10 cellular contexts compared by ENCODE assay signal in genomic region chr16:30416624-30417298, GRCh38. TPM values are rescaled to one million over a fixed set of nuclear protein-coding genes. Genes with fewer than 3 reads are reported as not detected.
DNase-seq lines count a peak whose midpoint lies in the region; ATAC-seq and TF ChIP-seq lines count a peak whose summit lies in the region.
"Had no signal": no experiment of that assay in that cellular context is flagged by ENCODE, and none has a peak within 500 bp of the region (broad histone marks: within the 10 kb centered on the region; RNA-seq: fewer than 3 reads in every experiment).

No MANE protein-coding gene starts in this region.

- peaks cover 13% of the 10 kb centered on the region for H3K36me3 Mint-ChIP-seq in neural crest cell (ENCODE audit: low read depth)

- no peak for DNase-seq in Karpas-422
- DNase-seq in effector memory CD4-positive, alpha-beta T cell: no peak
- no peak for DNase-seq in neural crest cell (ENCODE audit: low read depth, low spot score)
- DNase-seq in EL: no peak
- DNase-seq in NCI-H146 treated with DMSO at 0.1 percent for 48 hours (lab: John Stamatoyannopoulos, UW; ENCODE audit: unreplicated experiment): no peak
- DNase-seq: RPMI8226 had no signal

- TF ChIP-seq CTCF in neural crest cell (conservative IDR thresholded peaks at IDR 0.05): no peak

- H3K4me1 ChIP-seq in BLaER1 treated with 17β-estradiol and CSF1 and Interleukin-3, amounts not matched to agents 10 nM and 100 nM: peaks cover 27 to 52% (median 42%) of the 10 kb centered on the region in 10 experiments
- H3K4me1 ChIP-seq in Karpas-422 (ENCODE audit: low read length): peaks cover 32% of the 10 kb centered on the region
- peaks cover 10% of the 10 kb centered on the region for H3K4me1 ChIP-seq in effector memory CD4-positive, alpha-beta T cell (ENCODE audit: control insufficient read depth, insufficient read depth, low read length, poor library complexity, severe bottlenecking)

- no peaks in the 10 kb centered on the region for H3K9me3 Mint-ChIP-seq in neural crest cell

- H3K9me2 ChIP-seq in Karpas-422 (replicated peaks; ENCODE audit: insufficient read depth, low read length): no peaks in the 10 kb centered on the region

- peak overlapping the region; percentile 91 to 97 (median 95) for H3K4me2 ChIP-seq in BLaER1 treated with 17β-estradiol and CSF1 and Interleukin-3, amounts not matched to agents 10 nM and 100 nM
- H3K4me2 ChIP-seq in Karpas-422 (ENCODE audit: low read depth, low read length, poor library complexity, severe bottlenecking): peak overlapping the region; percentile 88

- no peaks in the 10 kb centered on the region for H3K27me3 Mint-ChIP-seq in neural crest cell (ENCODE audit: low read depth)

- no peaks in the 10 kb centered on the region for H3K27me3 ChIP-seq in BLaER1 treated with 17β-estradiol and CSF1 and Interleukin-3, amounts not matched to agents 10 nM and 100 nM
- H3K27me3 ChIP-seq in Karpas-422 (ENCODE audit: low read length): no peaks in the 10 kb centered on the region
- no peaks in the 10 kb centered on the region for H3K27me3 ChIP-seq in effector memory CD4-positive, alpha-beta T cell (replicated peaks; ENCODE audit: control insufficient read depth, insufficient read depth, low read length, poor library complexity, severe bottlenecking)
- H3K27me3 ChIP-seq: ascending aorta had no signal

- no peak for ATAC-seq in HG02763 (IDR thresholded peaks at IDR 0.05; ENCODE audit: unreplicated experiment)
- no peak for ATAC-seq in HG03565 (IDR thresholded peaks at IDR 0.05; ENCODE audit: unreplicated experiment)

- H4K20me1 ChIP-seq in BLaER1 treated with 17β-estradiol and CSF1 and Interleukin-3, amounts not matched to agents 10 nM and 100 nM: peaks cover 0 to 95% (median 66%) of the 10 kb centered on the region in 11 experiments; a peak in 17 of 22 replicates
- no peaks in the 10 kb centered on the region for H4K20me1 ChIP-seq in Karpas-422 (ENCODE audit: insufficient read depth, low read depth, low read length)

- H3K4me1 Mint-ChIP-seq in neural crest cell: peaks cover 26% of the 10 kb centered on the region

- H3K27ac Mint-ChIP-seq in neural crest cell (ENCODE audit: unreplicated experiment): no peak overlapping the region

- H3K4me3 Mint-ChIP-seq in neural crest cell: peak overlapping the region; percentile 25

- peak overlapping the region; percentile 67 to 82 (median 78); a peak in 19 of 22 replicates for H3K9ac ChIP-seq in BLaER1 treated with 17β-estradiol and CSF1 and Interleukin-3, amounts not matched to agents 10 nM and 100 nM
- H3K9ac ChIP-seq in Karpas-422 (ENCODE audit: low read length): peak overlapping the region; percentile 71

- no peak overlapping the region for H2AFZ ChIP-seq in Karpas-422 (ENCODE audit: low read length)

- 0 out of 22 replicates have a peak overlapping the region, but pooled peaks of 1 of the 11 experiments have one; percentile 70 for H3K27ac ChIP-seq in BLaER1 treated with 17β-estradiol and CSF1 and Interleukin-3, amounts not matched to agents 10 nM and 100 nM
- peak overlapping the region; percentile 50 for H3K27ac ChIP-seq in Karpas-422 (ENCODE audit: low read length)
- H3K27ac ChIP-seq in effector memory CD4-positive, alpha-beta T cell (ENCODE audit: insufficient read depth, low read length, poor library complexity, severe bottlenecking): peak overlapping the region; percentile 68

- H3K79me2 ChIP-seq in Karpas-422 (ENCODE audit: low read length): peaks cover 18% of the 10 kb centered on the region

- no peaks in the 10 kb centered on the region for H3K9me3 ChIP-seq in BLaER1 treated with 17β-estradiol and CSF1 and Interleukin-3, amounts not matched to agents 10 nM and 100 nM (replicated peaks in 1 of 11)
- no peaks in the 10 kb centered on the region for H3K9me3 ChIP-seq in Karpas-422 (ENCODE audit: low read length)
- H3K9me3 ChIP-seq in effector memory CD4-positive, alpha-beta T cell (ENCODE audit: control insufficient read depth, low read length): no peaks in the 10 kb centered on the region
- H3K9me3 ChIP-seq: ascending aorta had no signal

- peak overlapping the region; percentile 56 to 77 (median 66) for H3K4me3 ChIP-seq in BLaER1 treated with 17β-estradiol and CSF1 and Interleukin-3, amounts not matched to agents 10 nM and 100 nM
- peak overlapping the region; percentile 70 for H3K4me3 ChIP-seq in Karpas-422 (ENCODE audit: low read length)
- H3K4me3 ChIP-seq in effector memory CD4-positive, alpha-beta T cell (ENCODE audit: insufficient read depth, low read depth, low read length, poor library complexity, severe bottlenecking): peak overlapping the region; percentile 78

- H3K36me3 ChIP-seq in BLaER1 treated with 17β-estradiol and CSF1 and Interleukin-3, amounts not matched to agents 10 nM and 100 nM: peaks cover 14 to 80% (median 60%) of the 10 kb centered on the region in 11 experiments
- peaks cover 22% of the 10 kb centered on the region for H3K36me3 ChIP-seq in Karpas-422 (ENCODE audit: insufficient read depth, low read length)
- peaks cover 3% of the 10 kb centered on the region for H3K36me3 ChIP-seq in effector memory CD4-positive, alpha-beta T cell (ENCODE audit: control insufficient read depth, insufficient read depth, low read length)

RNA-seq across cellular contexts. Expression of gene ZNF771, which starts 9.4 kb away (rescaled TPM):
- total RNA-seq in Karpas-422 (2014; rRNA removed; shearing (Covaris generic); ENCODE audit: low replicate concordance): 13.1 and 20.0 TPM in 2 replicates
- total RNA-seq in neural crest cell: 17.5 and 18.9 TPM in 2 replicates

RNA-seq across cellular contexts. Expression of gene DCTPP1, which starts 13.1 kb away (rescaled TPM):
- total RNA-seq in Karpas-422 (2014; rRNA removed; shearing (Covaris generic); ENCODE audit: low replicate concordance): 31.3 and 48.5 TPM in 2 replicates
- total RNA-seq in neural crest cell: 91.6 and 94.3 TPM in 2 replicates

RNA-seq across cellular contexts. Expression of gene ZNF48, which starts 21.5 kb away (rescaled TPM):
- 18.2 and 20.5 TPM in 2 replicates for total RNA-seq in Karpas-422 (2014; rRNA removed; shearing (Covaris generic); ENCODE audit: low replicate concordance)
- 59.9 and 60.9 TPM in 2 replicates for total RNA-seq in neural crest cell

RNA-seq across cellular contexts. Expression of gene SEPHS2, which starts 28.9 kb away (rescaled TPM):
- total RNA-seq in Karpas-422 (2014; rRNA removed; shearing (Covaris generic); ENCODE audit: low replicate concordance): 16.3 and 21.8 TPM in 2 replicates
- 29.6 and 30.5 TPM in 2 replicates for total RNA-seq in neural crest cell

RNA-seq across cellular contexts. Expression of gene SEPTIN1, which starts 34.4 kb away (rescaled TPM):
- 64.1 and 117 TPM in 2 replicates for total RNA-seq in Karpas-422 (2014; rRNA removed; shearing (Covaris generic); ENCODE audit: low replicate concordance)
- total RNA-seq in neural crest cell: 2.3 and 2.9 TPM in 2 replicates
- total RNA-seq: ascending aorta had no signal
